Comparison of ENCODE assay signal across 9 cellular contexts in the genomic region with DNA sequence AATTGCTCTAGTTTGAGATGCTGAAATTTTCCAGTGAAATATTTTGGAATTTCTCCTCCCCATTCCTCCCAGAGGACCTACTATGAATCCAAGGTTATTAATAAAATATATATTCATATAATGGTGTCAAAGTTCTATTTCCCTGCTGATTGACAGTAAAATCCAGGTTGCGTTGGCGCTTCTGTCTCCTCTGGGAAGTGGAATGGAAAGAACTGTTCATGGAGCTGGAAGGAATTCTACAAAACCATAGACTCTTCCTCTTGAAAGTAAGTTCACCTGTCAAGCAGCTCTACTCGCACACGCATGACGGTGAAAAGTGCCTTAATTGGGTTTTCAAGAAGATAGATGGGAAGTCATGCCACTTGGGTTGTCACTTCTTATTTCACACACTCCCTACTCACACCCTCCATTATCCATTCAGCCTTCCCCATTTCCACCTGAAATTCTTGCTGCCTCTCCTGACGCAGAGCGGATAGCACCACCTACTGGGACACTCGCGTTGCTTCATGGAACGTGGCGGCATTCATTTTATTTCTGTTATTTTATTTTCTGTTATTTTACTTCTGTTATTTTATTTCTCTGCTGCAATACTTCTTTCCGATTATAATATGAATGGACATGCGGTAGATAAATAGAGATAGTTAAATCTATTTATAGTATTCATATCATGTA.
DNase-seq lines count a peak whose midpoint lies in the region; ATAC-seq and TF ChIP-seq lines count a peak whose summit lies in the region.
"Had no signal": no experiment of that assay in that cellular context is flagged by ENCODE, and none has a peak within 500 bp of the region (broad histone marks: within the 10 kb centered on the region; RNA-seq: fewer than 3 reads in every experiment).

No MANE protein-coding gene starts in this region.

- H3K4me3 Mint-ChIP-seq in stimulated activated effector memory CD8-positive, alpha-beta T cell treated with anti-CD3 and anti-CD28 coated beads, Interleukin-12 subunit alpha, Interleukin-12 subunit beta, amount 100 ng/mL, for 72 hours: no peak overlapping the region

- no peaks in the 10 kb centered on the region for H3K4me1 ChIP-seq in OCI-LY7 (ENCODE audit: insufficient read depth, low read length, poor library complexity, severe bottlenecking)
- H3K4me1 ChIP-seq in hepatocyte (ENCODE audit: insufficient read depth): no peaks in the 10 kb centered on the region

- H3K36me3 Mint-ChIP-seq in stimulated activated effector memory CD8-positive, alpha-beta T cell treated with anti-CD3 and anti-CD28 coated beads, Interleukin-12 subunit alpha, Interleukin-12 subunit beta, amount 100 ng/mL, for 72 hours: no peaks in the 10 kb centered on the region

- peak; percentile 70 for TF ChIP-seq CTCF in OCI-LY7 (conservative IDR thresholded peaks at IDR 0.05; ENCODE audit: low read length)
- TF ChIP-seq CTCF in hepatocyte (IDR thresholded peaks at IDR 0.05; ENCODE audit: poor library complexity): peak; percentile 78

- WGBS in hepatocyte (ENCODE audit: low lambda C conversion rate, missing lambda C conversion rate): 33% methylated on average over 13 of the region's 13 CpGs

- H3K79me2 ChIP-seq in OCI-LY7 (ENCODE audit: insufficient read depth, low read depth, low read length): no peaks in the 10 kb centered on the region
- H3K79me2 ChIP-seq in hepatocyte: no peaks in the 10 kb centered on the region

- H3K9me3 Mint-ChIP-seq in stimulated activated effector memory CD8-positive, alpha-beta T cell treated with anti-CD3 and anti-CD28 coated beads, Interleukin-12 subunit alpha, Interleukin-12 subunit beta, amount 100 ng/mL, for 72 hours: no peaks in the 10 kb centered on the region

- no peaks in the 10 kb centered on the region for H3K36me3 ChIP-seq in OCI-LY7 (ENCODE audit: insufficient read depth, low read length)
- H3K36me3 ChIP-seq in hepatocyte (replicated peaks; ENCODE audit: insufficient read depth, low read depth): no peaks in the 10 kb centered on the region

- DNase-seq in Right ventricle myocardium superior (peak; percentile 38), cardiac septum (ENCODE audit: low spot score) (no peak), OCI-LY7 (ENCODE audit: low spot score) (peak; percentile 17), hepatocyte (ENCODE audit: low spot score) (peak; percentile 68), OCI-M2 (lab: John Stamatoyannopoulos, UW; ENCODE audit: unreplicated experiment) (no peak)
- DNase-seq in stimulated activated effector memory CD8-positive, alpha-beta T cell treated with anti-CD3 and anti-CD28 coated beads, Interleukin-12 subunit alpha, Interleukin-12 subunit beta, amount 100 ng/mL, for 72 hours (ENCODE audit: low spot score in 2 of 2): no peak
- no peak for DNase-seq in activated CD4-positive, alpha-beta T cell treated with anti-CD3 and anti-CD28 coated beads, Interleukin-2, amount 50 U/mL, for 48 hours
- DNase-seq in activated effector memory CD4-positive, alpha-beta T cell treated with Interleukin-2 at 50 U/mL for 16 hours: no peak
- DNase-seq: GF-D8 had no signal

- POLR2A ChIA-PET in OCI-LY7 (lab: Charles Lee): no interaction called here

- no peak overlapping the region for H3K4me3 ChIP-seq in OCI-LY7 (ENCODE audit: low read depth, low read length, poor library complexity, severe bottlenecking)
- H3K4me3 ChIP-seq in hepatocyte: no peak overlapping the region

- H3K9me3 ChIP-seq in OCI-LY7 (ENCODE audit: low read length): no peaks in the 10 kb centered on the region
- no peaks in the 10 kb centered on the region for H3K9me3 ChIP-seq in hepatocyte (ENCODE audit: low read depth)

- H3K27ac ChIP-seq in OCI-LY7 (ENCODE audit: low read depth, low read length, poor library complexity, severe bottlenecking) (no peak overlapping the region), hepatocyte (no peak overlapping the region)

- H3K4me1 Mint-ChIP-seq in stimulated activated effector memory CD8-positive, alpha-beta T cell treated with anti-CD3 and anti-CD28 coated beads, Interleukin-12 subunit alpha, Interleukin-12 subunit beta, amount 100 ng/mL, for 72 hours: no peaks in the 10 kb centered on the region

- ATAC-seq in Right ventricle myocardium superior (ENCODE audit: poor library complexity): no peak
- ATAC-seq in stimulated activated effector memory CD8-positive, alpha-beta T cell treated with anti-CD3 and anti-CD28 coated beads, Interleukin-12 subunit alpha, Interleukin-12 subunit beta, amount 100 ng/mL, for 72 hours: no peak

- H3K9me2 ChIP-seq in OCI-LY7 (ENCODE audit: insufficient read depth, low read length) (no peaks in the 10 kb centered on the region), hepatocyte (replicated peaks; ENCODE audit: insufficient read depth) (no peaks in the 10 kb centered on the region)

- H4K20me1 ChIP-seq in OCI-LY7 (ENCODE audit: insufficient read depth, low read length): no peaks in the 10 kb centered on the region
- no peaks in the 10 kb centered on the region for H4K20me1 ChIP-seq in hepatocyte (ENCODE audit: insufficient read depth, poor library complexity, severe bottlenecking)

- no TSS peak for BruUV-seq in OCI-LY7 (replicated peaks; lab: Mats Ljungman, UMichigan)

- H3K27me3 ChIP-seq in hepatocyte: no peaks in the 10 kb centered on the region

- no peak overlapping the region for H2AFZ ChIP-seq in OCI-LY7 (ENCODE audit: low read length)
- H2AFZ ChIP-seq in hepatocyte: no peak overlapping the region

- H3K27ac Mint-ChIP-seq in stimulated activated effector memory CD8-positive, alpha-beta T cell treated with anti-CD3 and anti-CD28 coated beads, Interleukin-12 subunit alpha, Interleukin-12 subunit beta, amount 100 ng/mL, for 72 hours: no peak overlapping the region

- CTCF ChIA-PET in OCI-LY7 (lab: Charles Lee; ENCODE audit: unreplicated experiment): no interaction called here

- intact Hi-C loops in Right ventricle myocardium superior (cut with DNase I): no loop called here
- intact Hi-C loops in cardiac septum (cut with DNase I): no loop called here
- intact Hi-C loops in OCI-LY7 (cut with micrococcal nuclease; ENCODE audit: unreplicated experiment): loop anchor here (5.0 kb wide), 1 partner anchor 1330 kb away; no protein-coding TSS in a partner anchor

- no peak overlapping the region for H3K4me2 ChIP-seq in OCI-LY7 (ENCODE audit: low read length)
- H3K4me2 ChIP-seq in hepatocyte: no peak overlapping the region

Comparison
In these comparisons a context has a peak if more than half of its experiments do, and no peak if none do; other contexts are left out.
1. DNase-seq: peak in Right ventricle myocardium superior (single experiment), OCI-LY7 (single experiment) and hepatocyte (single experiment); none in cardiac septum (single experiment), stimulated activated effector memory CD8-positive, alpha-beta T cell treated with anti-CD3 and anti-CD28 coated beads, Interleukin-12 subunit alpha, Interleukin-12 subunit beta, amount 100 ng/mL, for 72 hours (0 of 2), OCI-M2 (single experiment), activated CD4-positive, alpha-beta T cell treated with anti-CD3 and anti-CD28 coated beads, Interleukin-2, amount 50 U/mL, for 48 hours (0 of 2) and activated effector memory CD4-positive, alpha-beta T cell treated with Interleukin-2 at 50 U/mL for 16 hours (single experiment).